9 cellular contexts compared by ENCODE assay signal in the genomic region with DNA sequence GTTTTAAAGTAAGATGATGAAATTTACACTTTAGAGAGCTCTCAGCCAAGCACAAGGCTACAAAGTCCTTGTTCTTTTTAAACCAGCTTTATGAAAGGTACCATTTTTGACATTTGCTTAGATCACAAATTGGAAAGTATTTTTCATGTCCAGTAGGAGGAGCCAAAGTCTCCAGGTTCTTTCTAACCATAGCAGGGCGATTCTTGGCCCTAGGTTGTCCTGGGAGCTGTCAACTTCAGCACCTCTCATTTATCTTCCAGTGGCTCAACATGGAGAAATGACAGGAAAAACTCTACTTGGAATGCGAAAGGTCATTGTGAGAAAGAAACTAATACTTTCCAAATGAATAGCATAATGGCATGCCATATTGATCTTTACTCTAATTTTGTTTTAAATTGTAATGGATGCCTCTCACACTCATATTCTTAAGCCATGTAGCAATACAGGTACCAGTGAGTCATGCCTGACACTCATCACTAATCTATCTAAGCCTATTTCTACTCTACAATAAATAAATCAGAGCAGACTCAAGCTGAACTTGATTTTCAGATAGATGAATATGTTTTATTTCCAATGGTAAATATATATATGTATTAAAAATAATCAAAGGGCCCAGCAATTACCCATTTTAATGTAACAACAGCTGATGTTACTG.
DNase-seq lines count a peak whose midpoint lies in the region; ATAC-seq and TF ChIP-seq lines count a peak whose summit lies in the region.
"Had no signal": no experiment of that assay in that cellular context is flagged by ENCODE, and none has a peak within 500 bp of the region (broad histone marks: within the 10 kb centered on the region; RNA-seq: fewer than 3 reads in every experiment).

No MANE protein-coding gene starts in this region.

- TF ChIP-seq CTCF in GM06990 (IDR thresholded peaks at IDR 0.05; ENCODE audit: insufficient read depth, low read length, poor library complexity, severe bottlenecking) (peak; percentile 15), MM.1S (IDR thresholded peaks at IDR 0.05; ENCODE audit: low read length) (peak; percentile 61)

- H4K20me1 ChIP-seq in MM.1S (ENCODE audit: insufficient read depth, low read length) = no peaks in the 10 kb centered on the region

- H3K9me2 ChIP-seq in MM.1S (replicated peaks; ENCODE audit: insufficient read depth, low read length) = no peaks in the 10 kb centered on the region

- H3K79me2 ChIP-seq in MM.1S (ENCODE audit: low read length) = no peaks in the 10 kb centered on the region

- no peak for ATAC-seq in HG03175 (IDR thresholded peaks at IDR 0.05; ENCODE audit: unreplicated experiment)

- H3K9ac ChIP-seq in MM.1S (ENCODE audit: low read length) = no peak overlapping the region

- no peak overlapping the region for H3K27ac ChIP-seq in MM.1S (ENCODE audit: low read length)
- H3K27ac ChIP-seq: coronary artery had no signal

- no peak overlapping the region for H2AFZ ChIP-seq in MM.1S (ENCODE audit: low read length)

- H3K27me3 ChIP-seq in GM06990 (replicated peaks; ENCODE audit: control insufficient read depth, insufficient read depth, low read length) = no peaks in the 10 kb centered on the region
- no peaks in the 10 kb centered on the region for H3K27me3 ChIP-seq in MM.1S (replicated peaks; ENCODE audit: insufficient read depth, low read length)

- H3K4me3 ChIP-seq in GM06990 (replicated peaks; ENCODE audit: low read depth, low read length) = no peak overlapping the region
- H3K4me3 ChIP-seq in MM.1S (ENCODE audit: low read length) = no peak overlapping the region
- H3K4me3 ChIP-seq: coronary artery had no signal

- no peaks in the 10 kb centered on the region for H3F3A ChIP-seq in MM.1S (ENCODE audit: insufficient read depth, low read length)

- no peaks in the 10 kb centered on the region for H3K9me3 ChIP-seq in MM.1S (replicated peaks; ENCODE audit: insufficient read depth, low read length)

- H3K4me2 ChIP-seq in MM.1S (ENCODE audit: low read depth, low read length) = no peak overlapping the region

- no peaks in the 10 kb centered on the region for H3K4me1 ChIP-seq in MM.1S (ENCODE audit: low read length)

- DNase-seq in GM06990 (ENCODE audit: extremely low read depth, insufficient read length) (no peak), MM.1S (peak; percentile 72), astrocyte of the hippocampus (ENCODE audit: low read depth, low spot score) (peak; percentile 61), lung microvascular endothelial cell (ENCODE audit: low read depth in 2 of 2) (peak; percentile 1 to 20), anterior cingulate cortex (lab: John Stamatoyannopoulos, UW) (no peak)
- DNase-seq in activated CD4-positive, alpha-beta T cell treated with anti-CD3 and anti-CD28 coated beads for 4 hours = no peak
- no peak for DNase-seq in activated CD8-positive, alpha-beta memory T cell treated with anti-CD3 and anti-CD28 coated beads for 24 hours

- H3K36me3 ChIP-seq in GM06990 (ENCODE audit: control insufficient read depth, insufficient read depth, low read length) (no peaks in the 10 kb centered on the region), MM.1S (replicated peaks; ENCODE audit: insufficient read depth, low read length) (no peaks in the 10 kb centered on the region)

Comparison
In these comparisons a context has a peak if more than half of its experiments do, and no peak if none do; other contexts are left out.
1. DNase-seq: peak in MM.1S (single experiment), astrocyte of the hippocampus (single experiment) and lung microvascular endothelial cell (2 of 2); none in GM06990 (single experiment), activated CD4-positive, alpha-beta T cell treated with anti-CD3 and anti-CD28 coated beads for 4 hours (0 of 2), anterior cingulate cortex (0 of 58) and activated CD8-positive, alpha-beta memory T cell treated with anti-CD3 and anti-CD28 coated beads for 24 hours (single experiment).